ENCODE assay signal across 8 cellular contexts in genomic region chr21:43718872-43719747, GRCh38. TPM values are rescaled to one million over a fixed set of nuclear protein-coding genes. Genes with fewer than 3 reads are reported as not detected.
DNase-seq lines count a peak whose midpoint lies in the region; ATAC-seq and TF ChIP-seq lines count a peak whose summit lies in the region.

PDXK (plus strand) TSS chr21:43719129; CDS start chr21:43719295, 166 bp downstream.

- peak within 1 kb of the TSS; percentile 80 for H3K27ac Mint-ChIP-seq in memory B cell

- TF ChIP-seq POLR2A in GM19099 (IDR thresholded peaks at IDR 0.05; ENCODE audit: extremely low read depth, insufficient read length, low read depth) = peak; percentile 88

- H3K36me3 Mint-ChIP-seq in memory B cell = no peaks in the 10 kb centered on the region

- H3K9me3 Mint-ChIP-seq in memory B cell = no peaks in the 10 kb centered on the region

- peaks cover 7% of the 10 kb centered on the region for H3K27me3 Mint-ChIP-seq in memory B cell

- DNase-seq in BJ (ENCODE audit: low read depth) (no peak), NCI-H774 (lab: John Stamatoyannopoulos, UW) (peak; percentile 61), memory B cell (ENCODE audit: low spot score in 2 of 2) (peak; percentile 89 to 90)
- peak; percentile 42 to 63 for DNase-seq in activated CD8-positive, alpha-beta memory T cell treated with anti-CD3 and anti-CD28 coated beads for 1 hour (ENCODE audit: extremely low read depth in 1 of 2, low read depth in 1 of 2)
- DNase-seq in effector CD8-positive, alpha-beta T cell (lab: John Stamatoyannopoulos, UW) = peak; percentile 52
- peak; percentile 54 for DNase-seq in stimulated activated CD8-positive, alpha-beta memory T cell treated with anti-CD3 and anti-CD28 coated beads, Interleukin-12 subunit alpha, Interleukin-12 subunit beta, amount 100 ng/mL, for 1 hour (ENCODE audit: low read depth)

- POLR2A ChIA-PET in BJ (lab: Charles Lee) = interaction anchor here (0.6 kb wide), 1 partner anchor 1283 kb away, joined by 3 read pairs; no protein-coding TSS in a partner anchor

- ATAC-seq in HG03354 (IDR thresholded peaks at IDR 0.05; ENCODE audit: poor library complexity, severe bottlenecking, unreplicated experiment) (peak; percentile 68), memory B cell (ENCODE audit: low read depth) (peak; percentile 82)

- peak within 1 kb of the TSS; percentile 86 for H3K4me3 Mint-ChIP-seq in memory B cell

- H3K27me3 ChIP-seq in BJ (ENCODE audit: control insufficient read depth, insufficient read depth, low read length) = no peaks in the 10 kb centered on the region

- CTCF ChIA-PET in BJ (lab: Yijun Ruan, JAX) = no interaction called here

- no peak for TF ChIP-seq CTCF in BJ (IDR thresholded peaks at IDR 0.05; ENCODE audit: insufficient read depth, low read depth, low read length)

- H3K4me1 Mint-ChIP-seq in memory B cell = peaks cover 36% of the 10 kb centered on the region

- H3K36me3 ChIP-seq in BJ (ENCODE audit: control insufficient read depth, insufficient read depth, low read length) = peaks cover 7% of the 10 kb centered on the region

- H3K4me3 ChIP-seq in BJ (ENCODE audit: low read depth, low read length) = peak within 1 kb of the TSS; percentile 97

RNA-seq across cellular contexts. Expression of gene PDXK, which starts in this region (rescaled TPM):
- polyA plus RNA-seq in BJ (2011; rRNA removed) = 143 and 192 TPM in 2 replicates
- 89.0 and 115 TPM in 2 replicates for polyA minus RNA-seq in BJ (2011; rRNA and poly(A)+ RNA removed)
